8 cellular contexts compared by ENCODE assay signal in the genomic region with DNA sequence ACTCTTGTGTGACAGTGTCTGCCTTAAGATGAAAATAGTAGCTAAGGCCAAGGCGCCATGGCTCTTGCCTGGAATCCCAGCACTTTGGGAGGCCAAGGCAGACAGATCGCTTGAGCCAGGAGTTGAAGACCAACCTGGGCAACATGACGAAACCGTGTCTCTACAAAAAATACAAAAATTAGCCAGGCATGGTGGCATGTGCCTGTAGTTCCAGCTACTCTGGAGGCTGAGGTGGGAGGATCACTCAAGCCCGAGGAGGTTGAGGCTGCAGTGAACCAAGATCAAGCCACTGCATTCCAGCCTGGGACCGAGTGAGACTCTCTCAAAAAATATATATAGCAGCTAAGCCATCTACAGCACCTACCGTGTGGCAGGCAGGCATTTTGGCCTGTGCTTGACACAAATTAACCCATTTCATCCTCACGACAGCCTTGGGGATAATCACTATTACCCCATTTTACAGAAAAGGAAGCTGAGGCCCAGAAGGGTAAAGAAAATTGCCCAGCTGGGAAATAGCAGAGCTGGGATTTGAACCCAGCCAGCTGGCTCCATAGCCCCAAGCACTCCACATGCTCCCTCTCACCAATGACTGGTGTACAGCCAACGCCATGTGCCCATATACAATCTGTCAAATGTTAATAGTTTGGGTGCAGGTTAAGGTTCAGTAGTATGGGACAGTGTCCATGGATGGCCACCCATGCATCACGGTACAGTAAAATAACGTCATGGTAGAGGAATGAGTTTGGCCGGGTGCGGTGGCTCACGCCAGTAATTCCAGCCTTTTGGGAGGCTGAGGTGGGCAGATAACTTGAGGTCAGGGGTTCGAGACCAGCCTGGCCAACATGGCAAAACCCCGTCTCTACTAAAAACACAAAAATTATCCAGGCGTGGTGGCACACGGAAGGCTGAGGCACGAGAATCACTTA. TPM values are rescaled to one million over a fixed set of nuclear protein-coding genes. Genes with fewer than 3 reads are reported as not detected.
A peak's percentile ranks its signal among the peaks of the same experiment; 100 is the strongest.
DNase-seq lines count a peak whose midpoint lies in the region; ATAC-seq and TF ChIP-seq lines count a peak whose summit lies in the region.

No MANE protein-coding gene starts in this region.

- peaks cover 44 to 71% (median 63%) of the 10 kb centered on the region in 4 donors for H3K4me1 ChIP-seq in esophagus muscularis mucosa

- no peaks in the 10 kb centered on the region for H3K9me3 ChIP-seq in esophagus muscularis mucosa

- H3K27me3 ChIP-seq in esophagus muscularis mucosa, result peaks cover 0 to 4% (median 0%) of the 10 kb centered on the region in 4 donors

- peaks cover 26 to 42% (median 33%) of the 10 kb centered on the region in 4 donors for H3K36me3 ChIP-seq in esophagus muscularis mucosa

- TF ChIP-seq CTCF in GM10266 (IDR thresholded peaks at IDR 0.05; ENCODE audit: control insufficient read depth, insufficient read depth, low read depth, missing control alignments), result no peak
- no peak for TF ChIP-seq CTCF in esophagus muscularis mucosa (IDR thresholded peaks at IDR 0.05)

- no peak for TF ChIP-seq EP300 in esophagus muscularis mucosa (IDR thresholded peaks at IDR 0.05)

- peak; percentile 38 for DNase-seq in GM10266 (ENCODE audit: extremely low spot score)
- peak; percentile 73 for DNase-seq in RKO (ENCODE audit: low spot score)
- no peak for DNase-seq in esophagus muscularis mucosa (ENCODE audit: extremely low spot score)
- peak; percentile 67 for DNase-seq in renal cortical epithelial cell (ENCODE audit: low read depth)
- no peak for DNase-seq in NCI-H2171 (lab: John Stamatoyannopoulos, UW)
- no peak for DNase-seq in midbrain (lab: John Stamatoyannopoulos, UW)
- no peak for DNase-seq in NCI-H1694 treated with DMSO at 0.1 percent for 48 hours (lab: John Stamatoyannopoulos, UW)

- 80% methylated on average over 17 of the region's 19 CpGs for WGBS in esophagus muscularis mucosa

- intact Hi-C loops in esophagus muscularis mucosa (cut with DNase I), result no loop called here

- no peak for ATAC-seq in HG03442 (IDR thresholded peaks at IDR 0.05; ENCODE audit: unreplicated experiment)

- peak overlapping the region; percentile 78 to 93 (median 84) for H3K27ac ChIP-seq in esophagus muscularis mucosa (replicated peaks in 1 of 4)

- H3K4me3 ChIP-seq in esophagus muscularis mucosa, result peak overlapping the region; percentile 70 to 90 (median 84)

- TF ChIP-seq POLR2A in esophagus muscularis mucosa (IDR thresholded peaks at IDR 0.05; ENCODE audit: low read depth), result no peak

RNA-seq across cellular contexts. Expression of a gene that starts 3.1 kb away (rescaled TPM):
- total RNA-seq in esophagus muscularis mucosa, result 10 to 100 TPM; 42.8 to 93.6 (median 66.7) TPM
- total RNA-seq in renal cortical epithelial cell, result 75.0 and 92.7 TPM in 2 replicates

RNA-seq across cellular contexts. Expression of a gene that starts 39.1 kb away (rescaled TPM):
- 100 to 1,000 TPM in 2 of 4 donors, 10 to 100 TPM in 2; 85.2 to 119 (median 101) TPM for total RNA-seq in esophagus muscularis mucosa
- 47.4 and 91.6 TPM in 2 replicates for total RNA-seq in renal cortical epithelial cell

RNA-seq across cellular contexts. Expression of a gene that starts 39.5 kb away (rescaled TPM):
- total RNA-seq in esophagus muscularis mucosa, result 10 to 100 TPM; 22.4 to 30.3 (median 26.5) TPM
- total RNA-seq in renal cortical epithelial cell, result 19.4 and 22.4 TPM in 2 replicates

Comparison
In these comparisons a context has a peak if more than half of its experiments do, and no peak if none do; other contexts are left out.
1. DNase-seq: peak in GM10266 (single experiment), RKO (single experiment) and renal cortical epithelial cell (single experiment); none in esophagus muscularis mucosa (single experiment), NCI-H2171 (single experiment), midbrain (single experiment) and NCI-H1694 treated with DMSO at 0.1 percent for 48 hours (single experiment).